1 cellular context compared by ENCODE assay signal in genomic region chr9:136332482-136332983, GRCh38.
TF ChIP-seq lines count a peak whose summit lies in the region.

No MANE protein-coding gene starts in this region.

TF ChIP-seq in K562, 482 proteins besides CTCF, POLR2A, EP300 and RAD21:
- TF ChIP-seq ZNF121 (CRISPR knock-in tag; conservative IDR thresholded peaks at IDR 0.05) = peak; percentile 78
- no peak for TF ChIP-seq ZNF79 (CRISPR knock-in tag; IDR thresholded peaks at IDR 0.05; ENCODE audit: low read depth)
- no peak for TF ChIP-seq E4F1 (CRISPR knock-in tag; IDR thresholded peaks at IDR 0.05; ENCODE audit: borderline replicate concordance)
- TF ChIP-seq PHTF2 (CRISPR knock-in tag; IDR thresholded peaks at IDR 0.05) = no peak
- no peak for TF ChIP-seq MTF1 (CRISPR knock-in tag; IDR thresholded peaks at IDR 0.05; ENCODE audit: borderline replicate concordance)
- TF ChIP-seq NFIX (CRISPR knock-in tag; IDR thresholded peaks at IDR 0.05; ENCODE audit: low read depth) = no peak
- peak; percentile 81 for TF ChIP-seq RFX1 (IDR thresholded peaks at IDR 0.05)
- no peak for TF ChIP-seq FOXP1 (CRISPR knock-in tag; IDR thresholded peaks at IDR 0.05)
- no peak for TF ChIP-seq TAF7 (tag; IDR thresholded peaks at IDR 0.05)
- TF ChIP-seq HLTF (IDR thresholded peaks at IDR 0.05) = no peak
- no peak for TF ChIP-seq ARID3A (IDR thresholded peaks at IDR 0.05; ENCODE audit: borderline replicate concordance, low read depth, low read length)
TF ChIP-seq in K562: peak in this region for 2.
